In the genomic region with DNA sequence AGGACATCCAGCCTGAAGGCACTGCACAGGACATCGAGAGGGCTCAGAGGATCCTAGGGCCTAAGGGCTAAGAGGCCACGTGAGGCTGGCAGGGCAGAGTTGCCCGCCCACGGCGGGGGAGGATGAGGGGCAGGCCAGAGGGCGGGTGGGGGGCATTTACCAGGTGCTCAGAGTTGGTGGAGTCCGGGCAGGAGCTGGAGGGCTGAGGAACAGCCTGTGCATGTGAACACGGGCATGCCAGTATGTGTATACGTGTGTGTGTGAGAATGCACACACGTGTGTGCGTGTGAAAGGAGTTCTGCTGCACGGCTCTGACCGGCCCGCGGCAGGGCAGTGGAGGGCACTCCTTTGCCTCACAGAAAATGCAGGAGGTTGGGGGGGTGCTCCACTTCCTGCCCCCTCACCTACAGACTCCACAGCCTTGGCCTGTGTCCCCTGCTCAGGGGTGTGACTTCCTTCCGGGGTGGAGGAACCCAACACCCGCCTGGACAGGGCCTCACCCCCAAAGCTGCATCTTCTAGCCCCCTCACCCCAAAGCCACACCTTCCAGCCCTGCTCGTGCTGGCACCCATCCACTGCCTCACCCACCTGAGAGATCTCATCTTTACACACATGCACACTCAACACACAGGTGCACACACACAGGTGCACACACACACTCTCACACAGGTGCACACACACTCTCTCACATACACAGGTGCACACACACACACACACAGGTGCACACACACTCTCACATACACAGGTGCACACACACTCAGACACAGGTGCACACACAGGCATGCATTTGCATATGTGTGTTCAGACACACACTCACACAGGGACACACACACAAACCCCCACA, we compare ENCODE assay signal across 2 cellular contexts.
TF ChIP-seq lines count a peak whose summit lies in the region.

No MANE protein-coding gene starts in this region.

TF ChIP-seq in SK-N-SH treated with all-trans-retinoic acid at 6 μM for 48 hours, 23 proteins besides CTCF, POLR2A, EP300 and RAD21 (continued from another document):
- TF ChIP-seq, protein P1, sequence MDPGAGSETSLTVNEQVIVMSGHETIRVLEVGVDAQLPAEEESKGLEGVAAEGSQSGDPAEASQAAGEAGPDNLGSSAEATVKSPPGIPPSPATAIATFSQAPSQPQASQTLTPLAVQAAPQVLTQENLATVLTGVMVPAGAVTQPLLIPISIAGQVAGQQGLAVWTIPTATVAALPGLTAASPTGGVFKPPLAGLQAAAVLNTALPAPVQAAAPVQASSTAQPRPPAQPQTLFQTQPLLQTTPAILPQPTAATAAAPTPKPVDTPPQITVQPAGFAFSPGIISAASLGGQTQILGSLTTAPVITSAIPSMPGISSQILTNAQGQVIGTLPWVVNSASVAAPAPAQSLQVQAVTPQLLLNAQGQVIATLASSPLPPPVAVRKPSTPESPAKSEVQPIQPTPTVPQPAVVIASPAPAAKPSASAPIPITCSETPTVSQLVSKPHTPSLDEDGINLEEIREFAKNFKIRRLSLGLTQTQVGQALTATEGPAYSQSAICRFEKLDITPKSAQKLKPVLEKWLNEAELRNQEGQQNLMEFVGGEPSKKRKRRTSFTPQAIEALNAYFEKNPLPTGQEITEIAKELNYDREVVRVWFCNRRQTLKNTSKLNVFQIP (CRISPR knock-in tag; IDR thresholded peaks at IDR 0.05; ENCODE audit: borderline replicate concordance, low read depth): no peak
- no peak for TF ChIP-seq RARB (CRISPR knock-in tag; IDR thresholded peaks at IDR 0.05)
- TF ChIP-seq ZNF70 (CRISPR knock-in tag; IDR thresholded peaks at IDR 0.05): no peak
- TF ChIP-seq CSRNP3 (CRISPR knock-in tag; IDR thresholded peaks at IDR 0.05): no peak
- TF ChIP-seq ZFP3 (CRISPR knock-in tag; IDR thresholded peaks at IDR 0.05): no peak
- TF ChIP-seq CSDC2 (CRISPR knock-in tag; IDR thresholded peaks at IDR 0.05): no peak
- TF ChIP-seq, protein P2, sequence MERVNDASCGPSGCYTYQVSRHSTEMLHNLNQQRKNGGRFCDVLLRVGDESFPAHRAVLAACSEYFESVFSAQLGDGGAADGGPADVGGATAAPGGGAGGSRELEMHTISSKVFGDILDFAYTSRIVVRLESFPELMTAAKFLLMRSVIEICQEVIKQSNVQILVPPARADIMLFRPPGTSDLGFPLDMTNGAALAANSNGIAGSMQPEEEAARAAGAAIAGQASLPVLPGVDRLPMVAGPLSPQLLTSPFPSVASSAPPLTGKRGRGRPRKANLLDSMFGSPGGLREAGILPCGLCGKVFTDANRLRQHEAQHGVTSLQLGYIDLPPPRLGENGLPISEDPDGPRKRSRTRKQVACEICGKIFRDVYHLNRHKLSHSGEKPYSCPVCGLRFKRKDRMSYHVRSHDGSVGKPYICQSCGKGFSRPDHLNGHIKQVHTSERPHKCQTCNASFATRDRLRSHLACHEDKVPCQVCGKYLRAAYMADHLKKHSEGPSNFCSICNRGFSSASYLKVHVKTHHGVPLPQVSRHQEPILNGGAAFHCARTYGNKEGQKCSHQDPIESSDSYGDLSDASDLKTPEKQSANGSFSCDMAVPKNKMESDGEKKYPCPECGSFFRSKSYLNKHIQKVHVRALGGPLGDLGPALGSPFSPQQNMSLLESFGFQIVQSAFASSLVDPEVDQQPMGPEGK (CRISPR knock-in tag; IDR thresholded peaks at IDR 0.05; ENCODE audit: borderline replicate concordance): no peak
- no peak for TF ChIP-seq ESRRG (CRISPR knock-in tag; IDR thresholded peaks at IDR 0.05)

TF ChIP-seq in SK-N-SH, 30 proteins besides CTCF, POLR2A, EP300 and RAD21 (continued from another document):
- TF ChIP-seq USF1 (IDR thresholded peaks at IDR 0.05; ENCODE audit: borderline replicate concordance, low read depth) (no peak), RFX5 (IDR thresholded peaks at IDR 0.05; ENCODE audit: low read length) (no peak), POLR2AphosphoS5 (IDR thresholded peaks at IDR 0.05; ENCODE audit: low read depth, low read length) (no peak), IRF3 (IDR thresholded peaks at IDR 0.05; ENCODE audit: low read depth, low read length) (no peak), JUND (IDR thresholded peaks at IDR 0.05) (no peak), GATA2 (CRISPR knock-in tag; IDR thresholded peaks at IDR 0.05) (no peak), MXI1 (IDR thresholded peaks at IDR 0.05; ENCODE audit: low read depth, low read length) (no peak), USF2 (IDR thresholded peaks at IDR 0.05; ENCODE audit: borderline replicate concordance, low read depth, low read length) (no peak), GABPA (IDR thresholded peaks at IDR 0.05; ENCODE audit: low read depth) (no peak)
